In genomic region chr11:64056861-64057260, GRCh38 we compare ENCODE assay signal across 17 cellular contexts. TPM values are rescaled to one million over a fixed set of nuclear protein-coding genes. Genes with fewer than 3 reads are reported as not detected.
A peak's percentile ranks its signal among the peaks of the same experiment; 100 is the strongest.
DNase-seq lines count a peak whose midpoint lies in the region; ATAC-seq, FAIRE-seq and TF ChIP-seq lines count a peak whose summit lies in the region.
"Had no signal": no experiment of that assay in that cellular context is flagged by ENCODE, and none has a peak within 500 bp of the region (broad histone marks: within the 10 kb centered on the region; RNA-seq: fewer than 3 reads in every experiment).

No MANE protein-coding gene starts in this region.

- peaks cover 21% of the 10 kb centered on the region for H3K4me1 Mint-ChIP-seq in type B pancreatic cell (ENCODE audit: unreplicated experiment)

- no peak overlapping the region for H3K4me3 Mint-ChIP-seq in type B pancreatic cell

- H3K27me3 ChIP-seq in left ventricle myocardium inferior (ENCODE audit: low read depth): peaks cover 11% of the 10 kb centered on the region
- peaks cover 4% of the 10 kb centered on the region for H3K27me3 ChIP-seq in gastroesophageal sphincter
- no peaks in the 10 kb centered on the region for H3K27me3 ChIP-seq in sigmoid colon

- TF ChIP-seq CTCF in left ventricle myocardium inferior (IDR thresholded peaks at IDR 0.05; ENCODE audit: borderline replicate concordance) (no peak), gastroesophageal sphincter (IDR thresholded peaks at IDR 0.05) (no peak), sigmoid colon (IDR thresholded peaks at IDR 0.05) (no peak), type B pancreatic cell (conservative IDR thresholded peaks at IDR 0.05) (no peak)

- no peaks in the 10 kb centered on the region for H3K36me3 Mint-ChIP-seq in type B pancreatic cell

- H3K4me1 ChIP-seq in left ventricle myocardium inferior: peaks cover 68% of the 10 kb centered on the region
- peaks cover 0 to 48% (median 3%) of the 10 kb centered on the region in 3 donors for H3K4me1 ChIP-seq in gastroesophageal sphincter
- peaks cover 0 to 71% (median 45%) of the 10 kb centered on the region in 4 donors for H3K4me1 ChIP-seq in sigmoid colon

- no peak overlapping the region for H3K27ac Mint-ChIP-seq in type B pancreatic cell

- no peaks in the 10 kb centered on the region for H3K36me3 ChIP-seq in left ventricle myocardium inferior
- H3K36me3 ChIP-seq in gastroesophageal sphincter: no peaks in the 10 kb centered on the region
- H3K36me3 ChIP-seq in sigmoid colon: no peaks in the 10 kb centered on the region

- H3K9me3 Mint-ChIP-seq in type B pancreatic cell: no peaks in the 10 kb centered on the region

- peaks cover 10% of the 10 kb centered on the region for H3K27me3 Mint-ChIP-seq in type B pancreatic cell

- TF ChIP-seq EP300 in gastroesophageal sphincter (IDR thresholded peaks at IDR 0.05): no peak
- no peak for TF ChIP-seq EP300 in sigmoid colon (IDR thresholded peaks at IDR 0.05)

- H3K4me3 ChIP-seq in left ventricle myocardium inferior: no peak overlapping the region
- H3K4me3 ChIP-seq in gastroesophageal sphincter: no peak overlapping the region
- H3K4me3 ChIP-seq in sigmoid colon: no peak overlapping the region

- H3K9me3 ChIP-seq in left ventricle myocardium inferior (replicated peaks) (no peaks in the 10 kb centered on the region), gastroesophageal sphincter (no peaks in the 10 kb centered on the region), sigmoid colon (no peaks in the 10 kb centered on the region)

- ATAC-seq in Right ventricle myocardium superior (ENCODE audit: poor library complexity): no peak
- ATAC-seq in gastroesophageal sphincter: no peak
- ATAC-seq: SK-N-SH treated with all-trans-retinoic acid at 6 μM for 48 hours had no signal

- no peak for FAIRE-seq in GM12892 (lab: Jason Lieb, UNC)
- FAIRE-seq: H54 had no signal

- no CpG with 5 or more reads among the region's 13 CpGs for WGBS in gastroesophageal sphincter (ENCODE audit: low coverage in 1 of 2), 2 donors
- WGBS in sigmoid colon, 2 donors: 89 to 94% methylated on average over 13 of the region's 13 CpGs

- DNase-seq in left ventricle myocardium inferior (no peak), Right ventricle myocardium superior (no peak), sigmoid colon (no peak), type B pancreatic cell (ENCODE audit: extremely low spot score, unreplicated experiment) (no peak), DMS 273 (lab: John Stamatoyannopoulos, UW; ENCODE audit: unreplicated experiment) (no peak), GM12892 (ENCODE audit: insufficient read length) (no peak)
- DNase-seq: 8988T, COR-L47, DMS79 treated with DMSO at 0.1 percent for 48 hours, IMR-90, MV-4-11, NCI-H524 treated with DMSO at 0.1 percent for 48 hours, SIG-M5 had no signal

- TF ChIP-seq POLR2A in gastroesophageal sphincter (IDR thresholded peaks at IDR 0.05) (no peak), sigmoid colon (IDR thresholded peaks at IDR 0.05) (no peak), GM12892 (IDR thresholded peaks at IDR 0.05; ENCODE audit: low read depth, low read length) (no peak)

- H3K27ac ChIP-seq in left ventricle myocardium inferior (replicated peaks) (peak overlapping the region; percentile 57), gastroesophageal sphincter (peak overlapping the region in 3 of 4 donors; percentile 36 to 66 (median 47)), sigmoid colon (peak overlapping the region in 3 of 4 donors; percentile 59 to 76 (median 61))
- H3K27ac ChIP-seq: KMS-11 had no signal

- intact Hi-C loops in left ventricle myocardium inferior (cut with micrococcal nuclease): no loop called here
- intact Hi-C loops in Right ventricle myocardium superior (cut with DNase I): no loop called here
- intact Hi-C loops in sigmoid colon (cut with DNase I): no loop called here

RNA-seq across cellular contexts. Expression of gene FLRT1, which starts 21.1 kb away (rescaled TPM):
- total RNA-seq in left ventricle myocardium inferior (0.44 TPM), Right ventricle myocardium superior (0.35 TPM), gastroesophageal sphincter (1 to 10 TPM; 1.1 to 4.7 (median 3.6) TPM), sigmoid colon (1 to 10 TPM in 3 of 4 donors, under 1 TPM in 1; 0.99 to 6.9 (median 3.1) TPM), type B pancreatic cell (ENCODE audit: low replicate concordance) (0.26 and 3.0 TPM in 2 replicates)
- under 1 TPM in 1 of 3 donors, not detected in 2; 0.66 TPM for polyA plus RNA-seq in sigmoid colon
- 0.06 TPM for polyA plus RNA-seq in GM12892 (2012; ENCODE audit: missing spikeins)
